Comparison of ENCODE assay signal across 26 cellular contexts in genomic region chr21:41451753-41452676, GRCh38. TPM values are rescaled to one million over a fixed set of nuclear protein-coding genes. Genes with fewer than 3 reads are reported as not detected.
DNase-seq lines count a peak whose midpoint lies in the region; ATAC-seq and TF ChIP-seq lines count a peak whose summit lies in the region.
"Had no signal": no experiment of that assay in that cellular context is flagged by ENCODE, and none has a peak within 500 bp of the region (broad histone marks: within the 10 kb centered on the region; RNA-seq: fewer than 3 reads in every experiment).

No MANE protein-coding gene starts in this region.

- no peaks in the 10 kb centered on the region for H3K36me3 Mint-ChIP-seq in MCF 10A (ENCODE audit: insufficient read depth, unreplicated experiment)

- H2AFZ ChIP-seq in mammary epithelial cell (ENCODE audit: low read depth, low read length): no peak overlapping the region
- H2AFZ ChIP-seq in PC-3 (ENCODE audit: low read length): no peak overlapping the region

- no peak overlapping the region for H3K27ac Mint-ChIP-seq in MCF 10A (ENCODE audit: low read depth, unreplicated experiment)
- H3K27ac Mint-ChIP-seq: activated CD4-positive, alpha-beta memory T cell treated with anti-CD3 and anti-CD28 coated beads for 36 hours; HFFc6 had no signal

- DNase-seq in MCF 10A (ENCODE audit: unreplicated experiment) (peak; percentile 16), mammary epithelial cell (no peak), PC-3 (peak; percentile 80), gastrocnemius medialis (no peak)
- no peak for DNase-seq in effector CD8-positive, alpha-beta T cell (lab: John Stamatoyannopoulos, UW)
- DNase-seq: activated CD4-positive, alpha-beta memory T cell treated with anti-CD3 and anti-CD28 coated beads for 36 hours; DMS 273 treated with DMSO at 0.1 percent for 48 hours; heart right ventricle; HFFc6; KBM-7; mesenchymal stem cell; naive B cell; NCI-H1436; NCI-H2107; NCI-H446 treated with DMSO at 0.1 percent for 48 hours; OCI-M1; SHP77; T1000; uterus had no signal

- no peaks in the 10 kb centered on the region for H3K4me1 Mint-ChIP-seq in MCF 10A (ENCODE audit: insufficient read depth, unreplicated experiment)
- H3K4me1 Mint-ChIP-seq: CD14-positive monocyte had no signal

- H3K4me3 ChIP-seq in mammary epithelial cell (replicated peaks in 1 of 3; ENCODE audit: insufficient read depth in 1 of 3, low read depth in 2 of 3, low read length in 3 of 3) (no peak overlapping the region), PC-3 (ENCODE audit: low read length) (no peak overlapping the region), gastrocnemius medialis (no peak overlapping the region)
- H3K4me3 ChIP-seq: heart right ventricle, uterus had no signal

- no peaks in the 10 kb centered on the region for H3F3A ChIP-seq in PC-3 (ENCODE audit: low read length, unreplicated experiment)

- H3K79me2 ChIP-seq in mammary epithelial cell (ENCODE audit: insufficient read depth, low read length): no peaks in the 10 kb centered on the region
- H3K79me2 ChIP-seq in PC-3 (ENCODE audit: low read length): no peaks in the 10 kb centered on the region

- CTCF ChIA-PET in MCF 10A (lab: Yijun Ruan, JAX) (interaction anchor here (0.6 to 3.5 kb wide), 3 partner anchors 12 to 186 kb away, joined by 3 to 11 read pairs (median 4); no protein-coding TSS in a partner anchor), mammary epithelial cell (lab: Charles Lee; ENCODE audit: low non-redundant PET) (no interaction called here), PC-3 (lab: Charles Lee) (no interaction called here)

- H3K9me2 ChIP-seq in PC-3 (replicated peaks; ENCODE audit: low read length): no peaks in the 10 kb centered on the region

- POLR2A ChIA-PET in MCF 10A (lab: Yijun Ruan, JAX) (no interaction called here), PC-3 (lab: Charles Lee; ENCODE audit: unreplicated experiment) (interaction anchor here (0.6 kb wide), 2 partner anchors 27 to 183 kb away, joined by 3 to 5 read pairs; no protein-coding TSS in a partner anchor)

- ATAC-seq in PC-3 (peak; percentile 97), esophagus mucosa (peak; percentile 63), GM18907 (IDR thresholded peaks at IDR 0.05; ENCODE audit: unreplicated experiment) (no peak), gastrocnemius medialis (no peak)
- ATAC-seq: heart right ventricle had no signal

- no peaks in the 10 kb centered on the region for H3K27me3 Mint-ChIP-seq in MCF 10A (ENCODE audit: insufficient read depth, unreplicated experiment)
- H3K27me3 Mint-ChIP-seq: activated CD4-positive, alpha-beta memory T cell treated with anti-CD3 and anti-CD28 coated beads for 36 hours; naive B cell had no signal

- no peak for TF ChIP-seq POLR2A in gastrocnemius medialis (IDR thresholded peaks at IDR 0.05)

- BruUV-seq in MCF 10A (replicated peaks; lab: Mats Ljungman, UMichigan) (no TSS peak), mammary epithelial cell (replicated peaks; lab: Mats Ljungman, UMichigan) (no TSS peak), PC-3 (replicated peaks; lab: Mats Ljungman, UMichigan) (no TSS peak)

- H3K27me3 ChIP-seq in mammary epithelial cell (ENCODE audit: insufficient read depth, low read length) (no peaks in the 10 kb centered on the region), PC-3 (ENCODE audit: low read length) (no peaks in the 10 kb centered on the region), gastrocnemius medialis (no peaks in the 10 kb centered on the region)
- H3K27me3 ChIP-seq: heart right ventricle, uterus had no signal

- no peak overlapping the region for H3K27ac ChIP-seq in mammary epithelial cell (ENCODE audit: insufficient read depth, low read depth, low read length)
- peak overlapping the region; percentile 43 for H3K27ac ChIP-seq in PC-3 (ENCODE audit: low read length)
- no peak overlapping the region for H3K27ac ChIP-seq in gastrocnemius medialis
- H3K27ac ChIP-seq: heart right ventricle, uterus had no signal

- no peak overlapping the region for H3K4me3 Mint-ChIP-seq in MCF 10A (ENCODE audit: unreplicated experiment)
- H3K4me3 Mint-ChIP-seq: activated CD4-positive, alpha-beta memory T cell treated with anti-CD3 and anti-CD28 coated beads for 36 hours; CD14-positive monocyte; HFFc6; naive B cell had no signal

- intact Hi-C loops in MCF 10A (cut with micrococcal nuclease) (no loop called here), mammary epithelial cell (cut with micrococcal nuclease) (no loop called here), PC-3 (cut with micrococcal nuclease) (loop anchor here (2.0 to 10.0 kb wide), 2 partner anchors 19 to 87 kb away; partner anchors contain the start of gene MX2), gastrocnemius medialis (cut with DNase I; ENCODE audit: low total_unique reads) (no loop called here)

- no peaks in the 10 kb centered on the region for H4K20me1 ChIP-seq in mammary epithelial cell (ENCODE audit: insufficient read depth, low read length)
- H4K20me1 ChIP-seq in PC-3 (ENCODE audit: low read length): no peaks in the 10 kb centered on the region

- no peaks in the 10 kb centered on the region for H3K4me1 ChIP-seq in mammary epithelial cell (ENCODE audit: insufficient read depth, low read length)
- H3K4me1 ChIP-seq in PC-3 (ENCODE audit: insufficient read depth, low read length): peaks cover 14% of the 10 kb centered on the region
- H3K4me1 ChIP-seq in gastrocnemius medialis: no peaks in the 10 kb centered on the region
- H3K4me1 ChIP-seq: heart right ventricle, uterus had no signal

- no peaks in the 10 kb centered on the region for H3K36me3 ChIP-seq in mammary epithelial cell (ENCODE audit: insufficient read depth, low read length)
- H3K36me3 ChIP-seq in PC-3 (ENCODE audit: low read depth, low read length): no peaks in the 10 kb centered on the region
- peaks cover 0 to 4% of the 10 kb centered on the region in 2 donors for H3K36me3 ChIP-seq in gastrocnemius medialis
- H3K36me3 ChIP-seq: uterus had no signal

- dilution Hi-C loops in mammary epithelial cell (cut with HindIII; ENCODE audit: low sequenced_read_pairs): no loop called here

- H3K9ac ChIP-seq in mammary epithelial cell (ENCODE audit: insufficient read depth, low read length) (no peak overlapping the region), PC-3 (ENCODE audit: low read length) (no peak overlapping the region)

- no peaks in the 10 kb centered on the region for H3K9me3 ChIP-seq in mammary epithelial cell (replicated peaks; ENCODE audit: insufficient read depth, low read length)
- H3K9me3 ChIP-seq in PC-3 (ENCODE audit: low read length): no peaks in the 10 kb centered on the region
- H3K9me3 ChIP-seq in gastrocnemius medialis: no peaks in the 10 kb centered on the region
- H3K9me3 ChIP-seq: heart right ventricle, uterus had no signal

- H3K4me2 ChIP-seq in mammary epithelial cell (ENCODE audit: insufficient read depth, low read depth, low read length) (no peak overlapping the region), PC-3 (ENCODE audit: low read length) (peak overlapping the region; percentile 53)

- WGBS in mammary epithelial cell (ENCODE audit: low coverage, missing lambda C conversion rate): 83% methylated on average over 13 of the region's 16 CpGs

- no peaks in the 10 kb centered on the region for H3K9me3 Mint-ChIP-seq in MCF 10A (ENCODE audit: unreplicated experiment)
- H3K9me3 Mint-ChIP-seq: activated CD4-positive, alpha-beta memory T cell treated with anti-CD3 and anti-CD28 coated beads for 36 hours; HFFc6; naive B cell had no signal

- in situ Hi-C loops in mammary epithelial cell (cut with MboI; ENCODE audit: low sequenced_read_pairs in 2 of 2): loop anchor here (10.0 kb wide), 1 partner anchor 167 kb away; no protein-coding TSS in a partner anchor
- in situ Hi-C loops in gastrocnemius medialis (cut with MboI; ENCODE audit: low sequenced_read_pairs in 4 of 4): loop anchor here (5.0 to 25.0 kb wide), 4 partner anchors 140 to 340 kb away; partner anchors contain the start of gene FAM3B (in 1 of the 4)

- TF ChIP-seq CTCF in MCF 10A (IDR thresholded peaks at IDR 0.05; ENCODE audit: unreplicated experiment) (no peak), mammary epithelial cell (conservative IDR thresholded peaks at IDR 0.05 in 1 of 2, IDR thresholded peaks at IDR 0.05 in 1 of 2; ENCODE audit: extremely low read depth in 1 of 2, insufficient read depth in 1 of 2, low read depth in 1 of 2, low read length in 2 of 2) (no peak), PC-3 (conservative IDR thresholded peaks at IDR 0.05; ENCODE audit: low read depth, low read length) (no peak), gastrocnemius medialis (IDR thresholded peaks at IDR 0.05 in 4 of 5, conservative IDR thresholded peaks at IDR 0.05 in 1 of 5) (no peak)

RNA-seq across cellular contexts. Expression of gene MX1, which starts 26.0 kb away (rescaled TPM):
- total RNA-seq in MCF 10A (2022) (1.8 and 2.4 TPM in 2 replicates), mammary epithelial cell (10 to 100 TPM in 1 of 2 donors, 1 to 10 TPM in 1; 5.3 to 10.8 TPM), PC-3 (2014; rRNA removed) (12.6 and 22.0 TPM in 2 replicates), esophagus mucosa (36.9 TPM), gastrocnemius medialis (1 to 10 TPM; 2.5 to 10.0 (median 5.7) TPM)
- polyA plus RNA-seq in mammary epithelial cell: 1.1 TPM
- polyA minus RNA-seq in mammary epithelial cell: 4.4 TPM

RNA-seq across cellular contexts. Expression of gene TMPRSS2, which starts 55.9 kb away (rescaled TPM):
- total RNA-seq in MCF 10A (2022): not detected in 2 replicates
- total RNA-seq in mammary epithelial cell: under 1 TPM in 1 of 2 donors, not detected in 1; 0.83 TPM
- polyA plus RNA-seq in mammary epithelial cell: not detected
- polyA minus RNA-seq in mammary epithelial cell: not detected
- total RNA-seq in PC-3 (2014; rRNA removed): 9.3 and 15.8 TPM in 2 replicates
- total RNA-seq in esophagus mucosa: 41.6 TPM
- 1 to 10 TPM in 1 of 4 donors, under 1 TPM in 1, not detected in 2; 0.09 to 1.2 TPM for total RNA-seq in gastrocnemius medialis
- total RNA-seq: activated CD4-positive, alpha-beta memory T cell treated with anti-CD3 and anti-CD28 coated beads for 36 hours; fibroblast of villous mesenchyme; heart right ventricle; HFFc6; HT1080; omental fat pad; skeletal muscle tissue had no signal
- polyA plus RNA-seq: CD14-positive monocyte had no signal

Comparison
In these comparisons a context has a peak if more than half of its experiments do, and no peak if none do; other contexts are left out.
1. DNase-seq: peak in MCF 10A (single experiment) and PC-3 (single experiment); none in mammary epithelial cell (single experiment), gastrocnemius medialis (0 of 2) and effector CD8-positive, alpha-beta T cell (single experiment).
2. ATAC-seq: peak in PC-3 (single experiment) and esophagus mucosa (single experiment); none in GM18907 (single experiment) and gastrocnemius medialis (0 of 2).